Comparison of ENCODE assay signal across 20 cellular contexts in the genomic region with DNA sequence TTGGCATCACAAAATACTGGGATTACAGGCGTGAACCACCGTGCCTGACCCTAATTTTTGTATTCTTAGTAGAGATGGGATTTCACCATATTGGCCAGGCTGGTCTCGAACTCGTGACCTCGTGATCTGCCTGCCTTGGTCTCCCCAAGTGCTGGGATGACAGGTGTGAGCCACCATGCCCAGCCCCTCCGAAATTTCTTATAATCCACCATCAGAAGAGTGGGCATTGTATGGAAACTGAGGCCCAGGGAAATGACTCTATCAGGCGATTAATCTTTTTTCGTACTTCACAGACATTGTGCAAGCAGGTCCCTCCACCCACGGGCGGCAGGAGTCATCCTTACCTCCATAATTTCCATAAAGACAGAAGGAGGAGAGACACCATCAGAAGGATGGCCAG. TPM values are rescaled to one million over a fixed set of nuclear protein-coding genes. Genes with fewer than 3 reads are reported as not detected.
A peak's percentile ranks its signal among the peaks of the same experiment; 100 is the strongest.
DNase-seq lines count a peak whose midpoint lies in the region; ATAC-seq and TF ChIP-seq lines count a peak whose summit lies in the region.
"Had no signal": no experiment of that assay in that cellular context is flagged by ENCODE, and none has a peak within 500 bp of the region (broad histone marks: within the 10 kb centered on the region; RNA-seq: fewer than 3 reads in every experiment).

No MANE protein-coding gene starts in this region.

- CTCF ChIA-PET in activated CD8-positive, alpha-beta memory T cell treated with anti-CD3 and anti-CD28 coated beads, Interleukin-2, amount 10 ng/mL, durations not matched to agents 7 days and 5 days (lab: Charles Lee): no interaction called here
- CTCF ChIA-PET in CD8-positive, alpha-beta memory T cell (lab: Charles Lee): no interaction called here
- CTCF ChIA-PET in CD4-positive, alpha-beta T cell (lab: Charles Lee): no interaction called here

- no peaks in the 10 kb centered on the region for H4K20me1 ChIP-seq in Karpas-422 (ENCODE audit: insufficient read depth, low read depth, low read length)

- intact Hi-C loops in CD4-positive, alpha-beta T cell (cut with DNase I, micrococcal nuclease): no loop called here

- no peaks in the 10 kb centered on the region for H3K9me2 ChIP-seq in Karpas-422 (replicated peaks; ENCODE audit: insufficient read depth, low read length)

- no peaks in the 10 kb centered on the region for H3K79me2 ChIP-seq in Karpas-422 (ENCODE audit: low read length)

- no peaks in the 10 kb centered on the region for H3K36me3 ChIP-seq in lung (ENCODE audit: control insufficient read depth in 2 of 2, insufficient read depth in 2 of 2, low read length in 2 of 2)
- H3K36me3 ChIP-seq in CD8-positive, alpha-beta memory T cell (ENCODE audit: insufficient read depth, low read length): no peaks in the 10 kb centered on the region
- H3K36me3 ChIP-seq in Karpas-422 (ENCODE audit: insufficient read depth, low read length): no peaks in the 10 kb centered on the region

- no peaks in the 10 kb centered on the region for H3K4me1 Mint-ChIP-seq in activated CD8-positive, alpha-beta memory T cell treated with anti-CD3 and anti-CD28 coated beads, Interleukin-2, amount 10 ng/mL, durations not matched to agents 7 days and 5 days
- no peaks in the 10 kb centered on the region for H3K4me1 Mint-ChIP-seq in type B pancreatic cell (ENCODE audit: unreplicated experiment)
- no peaks in the 10 kb centered on the region for H3K4me1 Mint-ChIP-seq in CD8-positive, alpha-beta memory T cell
- no peaks in the 10 kb centered on the region for H3K4me1 Mint-ChIP-seq in CD4-positive, alpha-beta T cell (ENCODE audit: low read depth)
- H3K4me1 Mint-ChIP-seq: H9 had no signal

- no peak overlapping the region for H2AFZ ChIP-seq in Karpas-422 (ENCODE audit: low read length)

- H3K9me3 ChIP-seq in lung (ENCODE audit: control insufficient read depth in 2 of 2, insufficient read depth in 1 of 2, low read length in 1 of 2): no peaks in the 10 kb centered on the region
- H3K9me3 ChIP-seq in CD8-positive, alpha-beta memory T cell (ENCODE audit: low read length): no peaks in the 10 kb centered on the region
- peaks cover 8% of the 10 kb centered on the region for H3K9me3 ChIP-seq in Karpas-422 (ENCODE audit: low read length)
- no peaks in the 10 kb centered on the region for H3K9me3 ChIP-seq in CD4-positive, alpha-beta T cell (ENCODE audit: control insufficient read depth, low read length)

- no peak overlapping the region for H3K27ac Mint-ChIP-seq in activated CD8-positive, alpha-beta memory T cell treated with anti-CD3 and anti-CD28 coated beads, Interleukin-2, amount 10 ng/mL, durations not matched to agents 7 days and 5 days
- no peak overlapping the region for H3K27ac Mint-ChIP-seq in type B pancreatic cell
- no peak overlapping the region for H3K27ac Mint-ChIP-seq in CD8-positive, alpha-beta memory T cell
- H3K27ac Mint-ChIP-seq in CD4-positive, alpha-beta T cell: no peak overlapping the region
- H3K27ac Mint-ChIP-seq: H9 had no signal

- H3K27ac ChIP-seq in coronary artery (no peak overlapping the region), lung (ENCODE audit: low read depth in 1 of 2, low read length in 1 of 2) (no peak overlapping the region), Karpas-422 (ENCODE audit: low read length) (no peak overlapping the region)
- no peak overlapping the region for H3K27ac ChIP-seq in CD8-positive, alpha-beta memory T cell (ENCODE audit: low read depth, low read length)
- no peak overlapping the region for H3K27ac ChIP-seq in CD4-positive, alpha-beta T cell (ENCODE audit: low read depth, low read length)

- no peak overlapping the region for H3K4me3 ChIP-seq in coronary artery
- H3K4me3 ChIP-seq in lung: no peak overlapping the region
- no peak overlapping the region for H3K4me3 ChIP-seq in CD8-positive, alpha-beta memory T cell (ENCODE audit: low read length)
- H3K4me3 ChIP-seq in Karpas-422 (ENCODE audit: low read length): no peak overlapping the region

- TF ChIP-seq CTCF in coronary artery (IDR thresholded peaks at IDR 0.05) (no peak), lung (IDR thresholded peaks at IDR 0.05; ENCODE audit: control extremely low read depth, extremely low read depth) (no peak), type B pancreatic cell (conservative IDR thresholded peaks at IDR 0.05) (no peak)
- TF ChIP-seq CTCF in CD4-positive, alpha-beta T cell (IDR thresholded peaks at IDR 0.05): no peak

- 81 to 91% methylated on average over 10 of the region's 10 CpGs for WGBS in lung, 2 donors

- no peak overlapping the region for H3K4me3 Mint-ChIP-seq in activated CD8-positive, alpha-beta memory T cell treated with anti-CD3 and anti-CD28 coated beads, Interleukin-2, amount 10 ng/mL, durations not matched to agents 7 days and 5 days
- no peak overlapping the region for H3K4me3 Mint-ChIP-seq in type B pancreatic cell
- no peak overlapping the region for H3K4me3 Mint-ChIP-seq in CD8-positive, alpha-beta memory T cell
- H3K4me3 Mint-ChIP-seq in CD4-positive, alpha-beta T cell: no peak overlapping the region
- H3K4me3 Mint-ChIP-seq: H9 had no signal

- no peak for ATAC-seq in activated CD8-positive, alpha-beta memory T cell treated with anti-CD3 and anti-CD28 coated beads, Interleukin-2, amount 10 ng/mL, durations not matched to agents 7 days and 5 days
- ATAC-seq in lung (ENCODE audit: insufficient read depth, low FRiP score): no peak
- no peak for ATAC-seq in CD4-positive, alpha-beta T cell (ENCODE audit: poor library complexity)
- ATAC-seq: HepG2 had no signal

- H3K9ac ChIP-seq in Karpas-422 (ENCODE audit: low read length): no peak overlapping the region

- peaks cover 2% of the 10 kb centered on the region for H3K9me3 Mint-ChIP-seq in activated CD8-positive, alpha-beta memory T cell treated with anti-CD3 and anti-CD28 coated beads, Interleukin-2, amount 10 ng/mL, durations not matched to agents 7 days and 5 days (ENCODE audit: low read depth)
- no peaks in the 10 kb centered on the region for H3K9me3 Mint-ChIP-seq in type B pancreatic cell
- peaks cover 0 to 2% (median 0%) of the 10 kb centered on the region in 5 donors for H3K9me3 Mint-ChIP-seq in CD8-positive, alpha-beta memory T cell
- H3K9me3 Mint-ChIP-seq in CD4-positive, alpha-beta T cell: no peaks in the 10 kb centered on the region

- no peaks in the 10 kb centered on the region for H3K36me3 Mint-ChIP-seq in activated CD8-positive, alpha-beta memory T cell treated with anti-CD3 and anti-CD28 coated beads, Interleukin-2, amount 10 ng/mL, durations not matched to agents 7 days and 5 days
- H3K36me3 Mint-ChIP-seq in type B pancreatic cell: no peaks in the 10 kb centered on the region
- H3K36me3 Mint-ChIP-seq in CD8-positive, alpha-beta memory T cell: no peaks in the 10 kb centered on the region
- H3K36me3 Mint-ChIP-seq in CD4-positive, alpha-beta T cell (ENCODE audit: low read depth): no peaks in the 10 kb centered on the region

- H3K27me3 ChIP-seq in lung (ENCODE audit: control insufficient read depth, insufficient read depth): no peaks in the 10 kb centered on the region
- H3K27me3 ChIP-seq in CD8-positive, alpha-beta memory T cell (ENCODE audit: insufficient read depth, low read length, poor library complexity, severe bottlenecking): no peaks in the 10 kb centered on the region
- no peaks in the 10 kb centered on the region for H3K27me3 ChIP-seq in Karpas-422 (ENCODE audit: low read length)
- no peaks in the 10 kb centered on the region for H3K27me3 ChIP-seq in CD4-positive, alpha-beta T cell (ENCODE audit: control insufficient read depth, insufficient read depth, low read length)

- no peak overlapping the region for H3K4me2 ChIP-seq in Karpas-422 (ENCODE audit: low read depth, low read length, poor library complexity, severe bottlenecking)

- H3K27me3 Mint-ChIP-seq in activated CD8-positive, alpha-beta memory T cell treated with anti-CD3 and anti-CD28 coated beads, Interleukin-2, amount 10 ng/mL, durations not matched to agents 7 days and 5 days: no peaks in the 10 kb centered on the region
- no peaks in the 10 kb centered on the region for H3K27me3 Mint-ChIP-seq in type B pancreatic cell
- H3K27me3 Mint-ChIP-seq in CD8-positive, alpha-beta memory T cell: peaks cover 0 to 2% of the 10 kb centered on the region in 2 donors
- no peaks in the 10 kb centered on the region for H3K27me3 Mint-ChIP-seq in CD4-positive, alpha-beta T cell

- POLR2A ChIA-PET in CD8-positive, alpha-beta memory T cell (lab: Charles Lee): no interaction called here
- POLR2A ChIA-PET in CD4-positive, alpha-beta T cell (lab: Charles Lee): no interaction called here

- DNase-seq in activated CD8-positive, alpha-beta memory T cell treated with anti-CD3 and anti-CD28 coated beads, Interleukin-2, amount 10 ng/mL, durations not matched to agents 7 days and 5 days: peak; percentile 7
- DNase-seq in coronary artery (ENCODE audit: low spot score) (peak; percentile 5), lung (ENCODE audit: low spot score) (peak; percentile 16), type B pancreatic cell (ENCODE audit: extremely low spot score, unreplicated experiment) (peak; percentile 13), Karpas-422 (no peak)
- DNase-seq in CD8-positive, alpha-beta memory T cell: no peak
- no peak for DNase-seq in CD4-positive, alpha-beta T cell
- DNase-seq: ACHN, C1 segment of cervical spinal cord, DMS79, KBM-7, NCI-H1105 treated with DMSO at 0.1 percent for 48 hours, NCI-H1694, NCI-H2107, NCI-H2227 treated with DMSO at 0.1 percent for 48 hours, NCI-H510A treated with DMSO at 0.1 percent for 48 hours, NCI-H774, Right ventricle myocardium superior had no signal

- H3K4me1 ChIP-seq in lung (ENCODE audit: control insufficient read depth in 2 of 2, insufficient read depth in 2 of 2, low read length in 2 of 2) (no peaks in the 10 kb centered on the region), Karpas-422 (ENCODE audit: low read length) (no peaks in the 10 kb centered on the region)
- H3K4me1 ChIP-seq in CD8-positive, alpha-beta memory T cell (ENCODE audit: insufficient read depth, low read length): no peaks in the 10 kb centered on the region

RNA-seq across cellular contexts. Expression of gene CRLF2, which starts 16.0 kb away (rescaled TPM):
- 1 to 10 TPM in 1 of 2 experiments, under 1 TPM in 1; 0.96 to 1.3 TPM for total RNA-seq in activated CD8-positive, alpha-beta memory T cell treated with anti-CD3 and anti-CD28 coated beads, Interleukin-2, amount 10 ng/mL, durations not matched to agents 7 days and 5 days
- total RNA-seq in lung (1 to 10 TPM in 1 of 2 donors, under 1 TPM in 1; 0.46 to 1.4 TPM), type B pancreatic cell (ENCODE audit: low replicate concordance) (not detected in 2 replicates)
- polyA plus RNA-seq in lung: under 1 TPM; 0.19 to 0.39 TPM
- under 1 TPM; 0.13 to 0.22 TPM for total RNA-seq in CD8-positive, alpha-beta memory T cell
- not detected for polyA plus RNA-seq in CD8-positive, alpha-beta memory T cell
- not detected in 2 replicates for total RNA-seq in Karpas-422 (2014; rRNA removed; shearing (Covaris generic); ENCODE audit: low replicate concordance)
- under 1 TPM; 0.16 to 0.42 TPM for total RNA-seq in CD4-positive, alpha-beta T cell
- total RNA-seq: H9, HepG2, Right ventricle myocardium superior had no signal
- polyA plus RNA-seq: HepG2 had no signal

Comparison
In these comparisons a context has a peak if more than half of its experiments do, and no peak if none do; other contexts are left out.
1. DNase-seq: peak in activated CD8-positive, alpha-beta memory T cell treated with anti-CD3 and anti-CD28 coated beads, Interleukin-2, amount 10 ng/mL, durations not matched to agents 7 days and 5 days (single experiment), coronary artery (single experiment), lung (single experiment) and type B pancreatic cell (single experiment); none in CD8-positive, alpha-beta memory T cell (0 of 5), Karpas-422 (single experiment) and CD4-positive, alpha-beta T cell (0 of 10).